13 cellular contexts compared by ENCODE assay signal in genomic region chr12:75976913-75977312, GRCh38. TPM values are rescaled to one million over a fixed set of nuclear protein-coding genes. Genes with fewer than 3 reads are reported as not detected.
DNase-seq lines count a peak whose midpoint lies in the region; ATAC-seq, FAIRE-seq and TF ChIP-seq lines count a peak whose summit lies in the region.
"Had no signal": no experiment of that assay in that cellular context is flagged by ENCODE, and none has a peak within 500 bp of the region (broad histone marks: within the 10 kb centered on the region; RNA-seq: fewer than 3 reads in every experiment).

No MANE protein-coding gene starts in this region.

- peaks cover 56% of the 10 kb centered on the region for H3K4me1 Mint-ChIP-seq in activated CD8-positive, alpha-beta memory T cell treated with anti-CD3 and anti-CD28 coated beads, Interleukin-2, amount 10 ng/mL, durations not matched to agents 7 days and 5 days
- peaks cover 22% of the 10 kb centered on the region for H3K4me1 Mint-ChIP-seq in T-helper 17 cell

- no peak for DNase-seq in activated CD8-positive, alpha-beta memory T cell treated with anti-CD3 and anti-CD28 coated beads, Interleukin-2, amount 10 ng/mL, durations not matched to agents 7 days and 5 days
- no peak for DNase-seq in activated CD8-positive, alpha-beta memory T cell treated with anti-CD3 and anti-CD28 coated beads, Interleukin-2, amount 50 U/mL, for 48 hours
- no peak for DNase-seq in T-helper 17 cell
- no peak for DNase-seq in kidney
- DNase-seq in germinal center (ENCODE audit: low spot score), result no peak
- DNase-seq in stimulated activated CD4-positive, alpha-beta T cell treated with anti-CD3 and anti-CD28 coated beads, Interleukin-2, amount 100 ng/mL, for 48 hours, result no peak
- DNase-seq in SW480 (ENCODE audit: low spot score), result no peak
- DNase-seq: activated CD4-positive, alpha-beta T cell treated with anti-CD3 and anti-CD28 coated beads for 1 hour; effector memory CD4-positive, alpha-beta T cell; NCI-H1092; NCI-H524 treated with DMSO at 0.1 percent for 48 hours; SIG-M5 had no signal

- peak overlapping the region; percentile 94 for H3K27ac Mint-ChIP-seq in activated CD8-positive, alpha-beta memory T cell treated with anti-CD3 and anti-CD28 coated beads, Interleukin-2, amount 10 ng/mL, durations not matched to agents 7 days and 5 days
- peak overlapping the region; percentile 98 for H3K27ac Mint-ChIP-seq in T-helper 17 cell

- no peak overlapping the region for H3K4me3 Mint-ChIP-seq in activated CD8-positive, alpha-beta memory T cell treated with anti-CD3 and anti-CD28 coated beads, Interleukin-2, amount 10 ng/mL, durations not matched to agents 7 days and 5 days
- no peak overlapping the region for H3K4me3 Mint-ChIP-seq in T-helper 17 cell

- H3K27ac ChIP-seq in kidney (ENCODE audit: low read depth in 2 of 2, low read length in 2 of 2) (peak overlapping the region; percentile 68 to 83), subcutaneous abdominal adipose tissue (ENCODE audit: low read depth, low read length) (peak overlapping the region; percentile 96)

- H3K9ac ChIP-seq in kidney (ENCODE audit: low read length in 2 of 2) (no peak overlapping the region), subcutaneous abdominal adipose tissue (ENCODE audit: low read length in 5 of 5) (no peak overlapping the region)

- no peaks in the 10 kb centered on the region for H3K9me3 ChIP-seq in T-helper 17 cell (ENCODE audit: control insufficient read depth, low read length, poor library complexity, severe bottlenecking)
- no peaks in the 10 kb centered on the region for H3K9me3 ChIP-seq in kidney (ENCODE audit: control insufficient read depth in 1 of 2, low read length in 2 of 2)
- H3K9me3 ChIP-seq in subcutaneous abdominal adipose tissue (ENCODE audit: control insufficient read depth in 5 of 5, low read length in 5 of 5), result no peaks in the 10 kb centered on the region

- H3K9me3 Mint-ChIP-seq in activated CD8-positive, alpha-beta memory T cell treated with anti-CD3 and anti-CD28 coated beads, Interleukin-2, amount 10 ng/mL, durations not matched to agents 7 days and 5 days (ENCODE audit: low read depth), result no peaks in the 10 kb centered on the region

- FAIRE-seq in kidney (lab: Jason Lieb, UNC), result no peak

- no peak for ATAC-seq in activated CD8-positive, alpha-beta memory T cell treated with anti-CD3 and anti-CD28 coated beads, Interleukin-2, amount 10 ng/mL, durations not matched to agents 7 days and 5 days
- no peak for ATAC-seq in T-helper 17 cell

- no peak for TF ChIP-seq CTCF in kidney (IDR thresholded peaks at IDR 0.05; ENCODE audit: borderline replicate concordance, extremely low read depth, insufficient read depth)

- H3K4me1 ChIP-seq in kidney (ENCODE audit: control insufficient read depth in 1 of 2, insufficient read depth in 1 of 2, low read depth in 1 of 2, low read length in 2 of 2) (peaks cover 13 to 21% of the 10 kb centered on the region in 2 donors), subcutaneous abdominal adipose tissue (ENCODE audit: control insufficient read depth in 5 of 5, insufficient read depth in 5 of 5, low read length in 5 of 5) (peaks cover 11 to 30% (median 22%) of the 10 kb centered on the region in 5 donors)

- no peaks in the 10 kb centered on the region for H3K27me3 ChIP-seq in subcutaneous abdominal adipose tissue (ENCODE audit: control insufficient read depth in 5 of 5, insufficient read depth in 4 of 5, low read length in 5 of 5)

- CTCF ChIA-PET in activated CD8-positive, alpha-beta memory T cell treated with anti-CD3 and anti-CD28 coated beads, Interleukin-2, amount 10 ng/mL, durations not matched to agents 7 days and 5 days (lab: Charles Lee), result interaction anchor here (1.1 to 5.1 kb wide), 3 partner anchors 26 to 54 kb away, joined by 3 to 37 read pairs (median 4); partner anchors contain the start of gene PHLDA1

- intact Hi-C loops in kidney (cut with DNase I), result no loop called here

- no peaks in the 10 kb centered on the region for H3K27me3 Mint-ChIP-seq in activated CD8-positive, alpha-beta memory T cell treated with anti-CD3 and anti-CD28 coated beads, Interleukin-2, amount 10 ng/mL, durations not matched to agents 7 days and 5 days
- H3K27me3 Mint-ChIP-seq in T-helper 17 cell, result no peaks in the 10 kb centered on the region

- H3K36me3 Mint-ChIP-seq in activated CD8-positive, alpha-beta memory T cell treated with anti-CD3 and anti-CD28 coated beads, Interleukin-2, amount 10 ng/mL, durations not matched to agents 7 days and 5 days, result peaks cover 14% of the 10 kb centered on the region
- no peaks in the 10 kb centered on the region for H3K36me3 Mint-ChIP-seq in T-helper 17 cell (ENCODE audit: low read depth)

- H3K4me3 ChIP-seq in kidney (ENCODE audit: low read length in 2 of 2) (no peak overlapping the region), subcutaneous abdominal adipose tissue (ENCODE audit: low read depth in 1 of 5, low read length in 5 of 5) (no peak overlapping the region)

- no peaks in the 10 kb centered on the region for H3K36me3 ChIP-seq in kidney (ENCODE audit: control insufficient read depth in 1 of 2, insufficient read depth in 2 of 2, low read length in 2 of 2)
- H3K36me3 ChIP-seq in subcutaneous abdominal adipose tissue (ENCODE audit: control insufficient read depth in 5 of 5, insufficient read depth in 5 of 5, low read length in 5 of 5), result no peaks in the 10 kb centered on the region

RNA-seq across cellular contexts. Expression of gene PHLDA1, which starts 54.7 kb away (rescaled TPM):
- 10 to 100 TPM; 36.8 to 95.6 TPM for total RNA-seq in activated CD8-positive, alpha-beta memory T cell treated with anti-CD3 and anti-CD28 coated beads, Interleukin-2, amount 10 ng/mL, durations not matched to agents 7 days and 5 days
- total RNA-seq in T-helper 17 cell (10 to 100 TPM; 22.2 to 23.6 TPM), kidney (15.3 TPM)
- polyA plus RNA-seq in kidney (ENCODE audit: insufficient read depth, low read depth, low replicate concordance), result 9.5 TPM
